ENCODE assay signal across 19 cellular contexts in the genomic region with DNA sequence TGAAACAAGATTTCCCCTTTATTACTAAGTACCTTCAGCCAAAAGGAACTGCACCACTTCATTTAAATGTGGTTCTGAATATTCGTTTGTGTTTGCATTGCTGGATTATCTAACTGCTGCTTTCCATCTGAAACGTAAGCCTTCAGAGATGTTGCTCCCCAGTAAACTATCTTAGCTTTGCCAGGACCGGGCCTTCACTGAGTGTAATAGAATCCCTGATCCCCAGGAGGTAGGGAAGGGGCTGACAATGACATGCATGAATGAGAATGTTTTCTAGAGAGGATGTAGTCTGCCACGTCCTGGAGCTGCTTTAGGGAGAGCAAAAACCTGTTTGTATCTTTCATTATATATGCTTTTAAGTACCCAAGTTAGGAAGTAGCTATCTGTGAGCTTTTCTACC. TPM values are rescaled to one million over a fixed set of nuclear protein-coding genes. Genes with fewer than 3 reads are reported as not detected.
"Had no signal": no experiment of that assay in that cellular context is flagged by ENCODE, and none has a peak within 500 bp of the region (broad histone marks: within the 10 kb centered on the region; RNA-seq: fewer than 3 reads in every experiment).

No MANE protein-coding gene starts in this region.

- H3K27me3 Mint-ChIP-seq: stimulated activated naive CD8-positive, alpha-beta T cell treated with anti-CD3 and anti-CD28 coated beads, Interleukin-15, Interleukin-2, amounts not matched to agents 100 ng/mL and 50 ng/mL, for 24 hours had no signal

- ATAC-seq: activated CD4-positive, CD25-positive, alpha-beta regulatory T cell treated with anti-CD3 and anti-CD28 coated beads, Interleukin-2, amount 50 U/mL, for 24 hours; activated naive CD8-positive, alpha-beta T cell treated with anti-CD3 and anti-CD28 coated beads, Interleukin-2, amount 50 U/mL, for 24 hours; activated T-helper 17 cell treated with anti-CD3 and anti-CD28 coated beads, Interleukin-2, amount 50 U/mL, for 72 hours; effector memory CD8-positive, alpha-beta T cell; heart left ventricle; left lobe of liver; pancreas had no signal

- H3K9me3 Mint-ChIP-seq: stimulated activated naive CD8-positive, alpha-beta T cell treated with anti-CD3 and anti-CD28 coated beads, Interleukin-15, Interleukin-2, amounts not matched to agents 100 ng/mL and 50 ng/mL, for 24 hours had no signal

- H3K4me1 Mint-ChIP-seq: activated naive CD8-positive, alpha-beta T cell treated with anti-CD3 and anti-CD28 coated beads, Interleukin-2, amount 50 U/mL, for 24 hours; activated T-helper 17 cell treated with anti-CD3 and anti-CD28 coated beads, Interleukin-2, amount 50 U/mL, for 72 hours had no signal

- DNase-seq: activated CD4-positive, alpha-beta T cell treated with anti-CD3 and anti-CD28 coated beads, Interleukin-2, amount 50 U/mL, for 1 hour; activated CD8-positive, alpha-beta memory T cell treated with anti-CD3 and anti-CD28 coated beads for 24 hours; activated naive CD4-positive, alpha-beta T cell treated with Interleukin-2 at 50 U/mL for 16 hours; activated naive CD8-positive, alpha-beta T cell treated with anti-CD3 and anti-CD28 coated beads, Interleukin-2, amount 50 U/mL, for 24 hours; dermis blood vessel endothelial cell; effector memory CD8-positive, alpha-beta T cell; heart left ventricle; pancreas; sigmoid colon; spleen; T-helper 9 cell; trophoblast cell had no signal

- H3K27ac Mint-ChIP-seq: activated naive CD8-positive, alpha-beta T cell treated with anti-CD3 and anti-CD28 coated beads, Interleukin-2, amount 50 U/mL, for 24 hours; activated T-helper 17 cell treated with anti-CD3 and anti-CD28 coated beads, Interleukin-2, amount 50 U/mL, for 72 hours; effector memory CD8-positive, alpha-beta T cell; stimulated activated naive CD8-positive, alpha-beta T cell treated with anti-CD3 and anti-CD28 coated beads, Interleukin-15, Interleukin-2, amounts not matched to agents 100 ng/mL and 50 ng/mL, for 24 hours had no signal

- H3K4me3 Mint-ChIP-seq: activated naive CD8-positive, alpha-beta T cell treated with anti-CD3 and anti-CD28 coated beads, Interleukin-2, amount 50 U/mL, for 24 hours; activated T-helper 17 cell treated with anti-CD3 and anti-CD28 coated beads, Interleukin-2, amount 50 U/mL, for 72 hours; effector memory CD8-positive, alpha-beta T cell; stimulated activated naive CD8-positive, alpha-beta T cell treated with anti-CD3 and anti-CD28 coated beads, Interleukin-15, Interleukin-2, amounts not matched to agents 100 ng/mL and 50 ng/mL, for 24 hours had no signal

RNA-seq across cellular contexts. Expression of a gene that starts 19.5 kb away (rescaled TPM):
- total RNA-seq: activated T-helper 17 cell treated with anti-CD3 and anti-CD28 coated beads, Interleukin-2, amount 50 U/mL, for 72 hours; ascending aorta; bronchial epithelial cell; dermis blood vessel endothelial cell; left lobe of liver; lung microvascular endothelial cell had no signal
